13 cellular contexts compared by ENCODE assay signal in the genomic region with DNA sequence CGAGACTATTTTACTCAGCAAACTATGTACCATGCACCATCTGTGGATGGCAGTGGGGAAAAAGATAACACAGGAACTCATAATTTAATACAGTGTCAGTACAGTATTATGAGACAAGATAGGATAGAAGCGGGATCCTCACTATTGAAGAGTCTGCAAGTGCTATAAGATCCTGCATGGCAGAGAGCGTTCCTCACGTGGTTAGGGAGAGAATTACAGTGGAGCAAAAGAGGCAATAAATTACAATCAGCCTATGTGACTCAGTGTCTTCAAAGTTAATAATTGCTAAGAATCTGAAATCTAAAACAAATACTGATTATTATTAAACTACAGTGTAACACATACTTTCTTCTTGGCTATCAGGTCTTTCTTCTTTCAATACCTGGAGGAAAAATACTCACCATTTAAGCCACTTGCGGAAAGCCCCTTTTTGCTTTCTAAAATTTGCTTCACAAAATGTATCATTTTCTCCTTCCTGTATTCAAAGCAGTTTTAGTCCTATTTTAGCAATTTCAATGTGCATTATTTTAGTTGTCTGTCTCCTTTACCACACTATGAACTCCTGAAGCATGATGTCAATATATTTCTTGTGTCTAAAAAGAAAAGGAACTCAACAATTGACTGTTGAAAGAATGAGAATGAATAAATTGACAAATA.
DNase-seq lines count a peak whose midpoint lies in the region; ATAC-seq lines count a peak whose summit lies in the region.
"Had no signal": no experiment of that assay in that cellular context is flagged by ENCODE, and none has a peak within 500 bp of the region (broad histone marks: within the 10 kb centered on the region; RNA-seq: fewer than 3 reads in every experiment).

No MANE protein-coding gene starts in this region.

- H3K9me3 Mint-ChIP-seq in stimulated activated naive CD8-positive, alpha-beta T cell treated with anti-CD3 and anti-CD28 coated beads, Interleukin-15, amount 100 ng/mL, for 72 hours = peaks cover 2 to 4% of the 10 kb centered on the region in 2 donors
- peaks cover 4% of the 10 kb centered on the region for H3K9me3 Mint-ChIP-seq in activated T-helper 17 cell treated with anti-CD3 and anti-CD28 coated beads, Interleukin-2, amount 50 U/mL, for 72 hours

- DNase-seq in kidney glomerular epithelial cell (lab: John Stamatoyannopoulos, UW) = peak; percentile 27
- DNase-seq in activated T-cell treated with anti-CD3 and anti-CD28 coated beads, Interleukin-2, amount 50 U/mL, for 1 hour = no peak
- DNase-seq in activated CD4-positive, alpha-beta T cell treated with anti-CD3 and anti-CD28 coated beads, Interleukin-2, amount 50 U/mL, for 1 hour = no peak
- DNase-seq in stimulated activated naive CD8-positive, alpha-beta T cell treated with anti-CD3 and anti-CD28 coated beads, Interleukin-15, amount 100 ng/mL, for 72 hours = no peak
- DNase-seq: activated gamma-delta T cell treated with Interleukin-2 at 50 U/mL for 16 hours; NCI-H2107; OCI-M1; stimulated activated CD4-positive, alpha-beta T cell treated with anti-CD3 and anti-CD28 coated beads, Interleukin-4, amount 100 ng/mL, for 24 hours; T-cell had no signal

- no peaks in the 10 kb centered on the region for H3K27me3 Mint-ChIP-seq in stimulated activated naive CD8-positive, alpha-beta T cell treated with anti-CD3 and anti-CD28 coated beads, Interleukin-15, amount 100 ng/mL, for 72 hours
- no peaks in the 10 kb centered on the region for H3K27me3 Mint-ChIP-seq in activated T-helper 17 cell treated with anti-CD3 and anti-CD28 coated beads, Interleukin-2, amount 50 U/mL, for 72 hours
- H3K27me3 Mint-ChIP-seq: T-cell had no signal

- no peaks in the 10 kb centered on the region for H3K36me3 Mint-ChIP-seq in activated T-helper 17 cell treated with anti-CD3 and anti-CD28 coated beads, Interleukin-2, amount 50 U/mL, for 72 hours (ENCODE audit: low read depth)
- H3K36me3 Mint-ChIP-seq: T-cell had no signal

- H3K4me3 Mint-ChIP-seq in stimulated activated naive CD8-positive, alpha-beta T cell treated with anti-CD3 and anti-CD28 coated beads, Interleukin-15, amount 100 ng/mL, for 72 hours = no peak overlapping the region
- no peak overlapping the region for H3K4me3 Mint-ChIP-seq in activated T-helper 17 cell treated with anti-CD3 and anti-CD28 coated beads, Interleukin-2, amount 50 U/mL, for 72 hours
- H3K4me3 Mint-ChIP-seq: T-cell had no signal

- no peaks in the 10 kb centered on the region for H3K4me1 Mint-ChIP-seq in stimulated activated naive CD8-positive, alpha-beta T cell treated with anti-CD3 and anti-CD28 coated beads, Interleukin-15, amount 100 ng/mL, for 72 hours
- no peaks in the 10 kb centered on the region for H3K4me1 Mint-ChIP-seq in activated T-helper 17 cell treated with anti-CD3 and anti-CD28 coated beads, Interleukin-2, amount 50 U/mL, for 72 hours
- H3K4me1 Mint-ChIP-seq: T-cell had no signal

- no peak overlapping the region for H3K27ac Mint-ChIP-seq in stimulated activated naive CD8-positive, alpha-beta T cell treated with anti-CD3 and anti-CD28 coated beads, Interleukin-15, amount 100 ng/mL, for 72 hours
- no peak overlapping the region for H3K27ac Mint-ChIP-seq in activated T-helper 17 cell treated with anti-CD3 and anti-CD28 coated beads, Interleukin-2, amount 50 U/mL, for 72 hours
- H3K27ac Mint-ChIP-seq: T-cell had no signal

- ATAC-seq in GM18511 (IDR thresholded peaks at IDR 0.05; ENCODE audit: unreplicated experiment) (peak; percentile 67), GM21515 (IDR thresholded peaks at IDR 0.05; ENCODE audit: unreplicated experiment) (peak; percentile 65), HG03060 (IDR thresholded peaks at IDR 0.05; ENCODE audit: low read depth, unreplicated experiment) (peak; percentile 35)
- ATAC-seq in stimulated activated naive CD8-positive, alpha-beta T cell treated with anti-CD3 and anti-CD28 coated beads, Interleukin-15, amount 100 ng/mL, for 72 hours = no peak
- no peak for ATAC-seq in activated T-helper 17 cell treated with anti-CD3 and anti-CD28 coated beads, Interleukin-2, amount 50 U/mL, for 72 hours (replicated peaks)
- ATAC-seq: T-cell had no signal

Comparison
In these comparisons a context has a peak if more than half of its experiments do, and no peak if none do; other contexts are left out.
1. ATAC-seq: peak in GM18511 (single experiment), GM21515 (single experiment) and HG03060 (single experiment); none in stimulated activated naive CD8-positive, alpha-beta T cell treated with anti-CD3 and anti-CD28 coated beads, Interleukin-15, amount 100 ng/mL, for 72 hours (single experiment) and activated T-helper 17 cell treated with anti-CD3 and anti-CD28 coated beads, Interleukin-2, amount 50 U/mL, for 72 hours (single experiment).